In genomic region chr2:75592888-75593287, GRCh38 we compare ENCODE assay signal across 22 cellular contexts. TPM values are rescaled to one million over a fixed set of nuclear protein-coding genes. Genes with fewer than 3 reads are reported as not detected.
"Had no signal": no experiment of that assay in that cellular context is flagged by ENCODE, and none has a peak within 500 bp of the region (broad histone marks: within the 10 kb centered on the region; RNA-seq: fewer than 3 reads in every experiment).

No MANE protein-coding gene starts in this region.

- H3K27ac ChIP-seq: dorsolateral prefrontal cortex, left ventricle myocardium inferior, tibial nerve had no signal

- H3K36me3 Mint-ChIP-seq: activated CD8-positive, alpha-beta memory T cell treated with anti-CD3 and anti-CD28 coated beads, Interleukin-2, amount 10 ng/mL, durations not matched to agents 7 days and 5 days; activated naive CD8-positive, alpha-beta T cell treated with anti-CD3 and anti-CD28 coated beads for 36 hours had no signal

- H3K4me1 ChIP-seq: left ventricle myocardium inferior, tibial nerve had no signal

- DNase-seq: activated CD4-positive, alpha-beta memory T cell treated with anti-CD3 and anti-CD28 coated beads, Interleukin-2, amount 10 ng/mL, durations not matched to agents 7 days and 5 days; activated CD4-positive, alpha-beta T cell treated with anti-CD3 and anti-CD28 coated beads for 48 hours; activated CD4-positive, CD25-positive, alpha-beta regulatory T cell; activated CD8-positive, alpha-beta memory T cell treated with anti-CD3 and anti-CD28 coated beads, Interleukin-2, amount 10 ng/mL, durations not matched to agents 7 days and 5 days; activated naive CD4-positive, alpha-beta T cell; activated naive CD8-positive, alpha-beta T cell treated with anti-CD3 and anti-CD28 coated beads for 36 hours; amniotic stem cell; caudate nucleus; dorsolateral prefrontal cortex; left ventricle myocardium inferior; nephron progenitor cell; nucleus accumbens; posterior cingulate gyrus; retina; stimulated activated CD4-positive, alpha-beta T cell treated with anti-CD3 and anti-CD28 coated beads, Interleukin-12 subunit alpha, Interleukin-12 subunit beta, amount 100 ng/mL, for 4 hours; stimulated activated CD4-positive, alpha-beta T cell treated with anti-CD3 and anti-CD28 coated beads, Interleukin-2, amount 100 ng/mL, for 24 hours; stimulated activated naive CD8-positive, alpha-beta T cell treated with anti-CD3 and anti-CD28 coated beads, Interleukin-15, Interleukin-2, amounts not matched to agents 100 U/mL and 50 U/mL, for 24 hours; substantia nigra; T-helper 9 cell had no signal

- ATAC-seq: activated CD8-positive, alpha-beta memory T cell treated with anti-CD3 and anti-CD28 coated beads, Interleukin-2, amount 10 ng/mL, durations not matched to agents 7 days and 5 days had no signal

- H3K4me1 Mint-ChIP-seq: activated CD4-positive, alpha-beta memory T cell treated with anti-CD3 and anti-CD28 coated beads, Interleukin-2, amount 10 ng/mL, durations not matched to agents 7 days and 5 days; activated CD8-positive, alpha-beta memory T cell treated with anti-CD3 and anti-CD28 coated beads, Interleukin-2, amount 10 ng/mL, durations not matched to agents 7 days and 5 days; activated naive CD8-positive, alpha-beta T cell treated with anti-CD3 and anti-CD28 coated beads for 36 hours had no signal

- FAIRE-seq: colon, frontal cortex had no signal

- H3K27ac Mint-ChIP-seq: activated CD4-positive, alpha-beta memory T cell treated with anti-CD3 and anti-CD28 coated beads, Interleukin-2, amount 10 ng/mL, durations not matched to agents 7 days and 5 days; activated CD8-positive, alpha-beta memory T cell treated with anti-CD3 and anti-CD28 coated beads, Interleukin-2, amount 10 ng/mL, durations not matched to agents 7 days and 5 days; activated naive CD8-positive, alpha-beta T cell treated with anti-CD3 and anti-CD28 coated beads for 36 hours; nephron progenitor cell had no signal

- H3K27me3 ChIP-seq: dorsolateral prefrontal cortex, tibial nerve had no signal

- H3K9me3 Mint-ChIP-seq: activated CD4-positive, alpha-beta memory T cell treated with anti-CD3 and anti-CD28 coated beads, Interleukin-2, amount 10 ng/mL, durations not matched to agents 7 days and 5 days; activated naive CD8-positive, alpha-beta T cell treated with anti-CD3 and anti-CD28 coated beads for 36 hours; nephron progenitor cell had no signal

- H3K4me3 Mint-ChIP-seq: activated CD4-positive, alpha-beta memory T cell treated with anti-CD3 and anti-CD28 coated beads, Interleukin-2, amount 10 ng/mL, durations not matched to agents 7 days and 5 days; activated CD8-positive, alpha-beta memory T cell treated with anti-CD3 and anti-CD28 coated beads, Interleukin-2, amount 10 ng/mL, durations not matched to agents 7 days and 5 days; activated naive CD8-positive, alpha-beta T cell treated with anti-CD3 and anti-CD28 coated beads for 36 hours; nephron progenitor cell had no signal

- H3K4me3 ChIP-seq: dorsolateral prefrontal cortex, left ventricle myocardium inferior, tibial nerve had no signal

- H3K36me3 ChIP-seq: left ventricle myocardium inferior, tibial nerve had no signal

- H3K9me3 ChIP-seq: left ventricle myocardium inferior, tibial nerve had no signal

RNA-seq across cellular contexts. Expression of gene EVA1A, which starts 32.1 kb away (rescaled TPM):
- total RNA-seq: activated CD4-positive, alpha-beta memory T cell treated with anti-CD3 and anti-CD28 coated beads, Interleukin-2, amount 10 ng/mL, durations not matched to agents 7 days and 5 days; activated CD8-positive, alpha-beta memory T cell treated with anti-CD3 and anti-CD28 coated beads, Interleukin-2, amount 10 ng/mL, durations not matched to agents 7 days and 5 days had no signal
